ENCODE assay signal across 14 cellular contexts in genomic region chr11:120547301-120547700, GRCh38. TPM values are rescaled to one million over a fixed set of nuclear protein-coding genes. Genes with fewer than 3 reads are reported as not detected.
DNase-seq lines count a peak whose midpoint lies in the region; ATAC-seq and TF ChIP-seq lines count a peak whose summit lies in the region.
"Had no signal": no experiment of that assay in that cellular context is flagged by ENCODE, and none has a peak within 500 bp of the region (broad histone marks: within the 10 kb centered on the region; RNA-seq: fewer than 3 reads in every experiment).

No MANE protein-coding gene starts in this region.

- dilution Hi-C loops in mammary epithelial cell (cut with HindIII; ENCODE audit: low sequenced_read_pairs): no loop called here

- no peak for ATAC-seq in GM21515 (IDR thresholded peaks at IDR 0.05; ENCODE audit: unreplicated experiment)
- ATAC-seq: natural killer cell treated with Interleukin-12 subunit alpha and Interleukin-12 subunit beta and Interleukin-15 and Interleukin-18, amount 100 ng/mL, for 72 hours; T-helper 17 cell had no signal

- peak overlapping the region; percentile 81 for H2AFZ ChIP-seq in mammary epithelial cell (ENCODE audit: low read depth, low read length)

- H3K79me2 ChIP-seq in mammary epithelial cell (ENCODE audit: insufficient read depth, low read length): no peaks in the 10 kb centered on the region

- peak overlapping the region; percentile 15 for H3K9ac ChIP-seq in mammary epithelial cell (ENCODE audit: insufficient read depth, low read length)
- H3K9ac ChIP-seq: BLaER1 had no signal

- peak overlapping the region; percentile 71 for H3K4me2 ChIP-seq in mammary epithelial cell (ENCODE audit: insufficient read depth, low read depth, low read length)
- H3K4me2 ChIP-seq: BLaER1 had no signal

- H3K27ac ChIP-seq in mammary epithelial cell (ENCODE audit: insufficient read depth, low read depth, low read length) (peak overlapping the region; percentile 46), skin epidermis (peak overlapping the region in 12 of 21 experiments; percentile 5 to 76 (median 52))
- H3K27ac ChIP-seq: BLaER1 had no signal

- no peak overlapping the region for H3K4me3 ChIP-seq in mammary epithelial cell (replicated peaks in 1 of 3; ENCODE audit: insufficient read depth in 1 of 3, low read depth in 2 of 3, low read length in 3 of 3)
- no peak overlapping the region for H3K4me3 ChIP-seq in skin epidermis
- H3K4me3 ChIP-seq: BLaER1 had no signal

- no peak for TF ChIP-seq CTCF in mammary epithelial cell (conservative IDR thresholded peaks at IDR 0.05 in 1 of 2, IDR thresholded peaks at IDR 0.05 in 1 of 2; ENCODE audit: extremely low read depth in 1 of 2, insufficient read depth in 1 of 2, low read depth in 1 of 2, low read length in 2 of 2)

- WGBS in mammary epithelial cell (ENCODE audit: low coverage, missing lambda C conversion rate): 3% methylated on average over 9 of the region's 10 CpGs

- BruUV-seq in mammary epithelial cell (replicated peaks; lab: Mats Ljungman, UMichigan): no TSS peak

- in situ Hi-C loops in mammary epithelial cell (cut with MboI; ENCODE audit: low sequenced_read_pairs in 2 of 2): no loop called here

- CTCF ChIA-PET in mammary epithelial cell (lab: Charles Lee; ENCODE audit: low non-redundant PET): interaction anchor here (0.7 kb wide), 1 partner anchor 66 kb away, joined by 3 read pairs; no protein-coding TSS in a partner anchor

- no peaks in the 10 kb centered on the region for H3K9me3 ChIP-seq in mammary epithelial cell (replicated peaks; ENCODE audit: insufficient read depth, low read length)
- H3K9me3 ChIP-seq: BLaER1 had no signal

- no peaks in the 10 kb centered on the region for H4K20me1 ChIP-seq in mammary epithelial cell (ENCODE audit: insufficient read depth, low read length)
- H4K20me1 ChIP-seq: BLaER1 had no signal

- peaks cover 30% of the 10 kb centered on the region for H3K4me1 ChIP-seq in mammary epithelial cell (ENCODE audit: insufficient read depth, low read length)

- intact Hi-C loops in mammary epithelial cell (cut with micrococcal nuclease): no loop called here

- no peaks in the 10 kb centered on the region for H3K27me3 ChIP-seq in mammary epithelial cell (ENCODE audit: insufficient read depth, low read length)
- H3K27me3 ChIP-seq: BLaER1 had no signal

- peak; percentile 17 for DNase-seq in HK-2 (ENCODE audit: unreplicated experiment)
- DNase-seq in mammary epithelial cell: peak; percentile 18
- DNase-seq in kidney tubule cell (ENCODE audit: low spot score): peak; percentile 61
- no peak for DNase-seq in islet precursor cell
- no peak for DNase-seq in cerebellar cortex (ENCODE audit: low spot score)
- no peak for DNase-seq in SKM-1 (lab: John Stamatoyannopoulos, UW; ENCODE audit: unreplicated experiment)
- DNase-seq: effector memory CD4-positive, alpha-beta T cell; KBM-7; stimulated activated CD4-positive, alpha-beta T cell treated with anti-CD3 and anti-CD28 coated beads, Interleukin-4, amount 100 ng/mL, for 1 hour; T-helper 17 cell had no signal

- H3K36me3 ChIP-seq in mammary epithelial cell (ENCODE audit: insufficient read depth, low read length): no peaks in the 10 kb centered on the region
- H3K36me3 ChIP-seq: BLaER1 had no signal

RNA-seq across cellular contexts. Expression of gene GRIK4, which starts 35.8 kb away (rescaled TPM):
- not detected for total RNA-seq in mammary epithelial cell
- not detected for polyA plus RNA-seq in mammary epithelial cell
- polyA minus RNA-seq in mammary epithelial cell: not detected

Comparison
In these comparisons a context has a peak if more than half of its experiments do, and no peak if none do; other contexts are left out.
1. DNase-seq: peak in HK-2 (single experiment), mammary epithelial cell (single experiment) and kidney tubule cell (single experiment); none in islet precursor cell (single experiment), cerebellar cortex (single experiment) and SKM-1 (single experiment).